ENCODE assay signal across 1 cellular context in genomic region chr11:43830928-43831440, GRCh38.
TF ChIP-seq lines count a peak whose summit lies in the region.

No MANE protein-coding gene starts in this region.

TF ChIP-seq in IMR-90, 13 proteins besides CTCF, POLR2A, EP300 and RAD21 (continued from another document):
- TF ChIP-seq USF2 (IDR thresholded peaks at IDR 0.05; ENCODE audit: low read depth, low read length) (no peak), MXI1 (IDR thresholded peaks at IDR 0.05; ENCODE audit: borderline replicate concordance, low read depth, low read length) (peak; percentile 24; the same call in 1 of the 2 replicates)
